In the genomic region with DNA sequence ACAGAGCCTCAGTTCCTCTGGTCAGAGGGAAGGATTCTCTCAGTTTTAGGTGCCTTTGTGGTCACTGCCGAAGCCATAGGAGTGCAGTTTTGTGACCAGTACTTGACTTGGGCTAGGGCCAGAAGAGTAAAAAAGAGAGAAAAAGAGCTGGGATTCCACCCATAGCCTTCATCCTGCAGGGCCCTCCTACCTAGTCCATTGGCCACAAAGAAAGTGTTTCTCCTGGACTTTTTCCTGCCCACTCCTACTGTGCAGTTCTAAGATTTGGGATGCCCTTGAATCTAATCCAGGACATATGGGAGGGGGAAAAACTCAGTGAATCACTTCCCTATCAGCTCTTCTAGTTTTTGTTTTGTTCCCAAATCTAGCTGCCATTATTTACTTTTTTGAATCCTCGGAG, we compare ENCODE assay signal across 20 cellular contexts.
"Had no signal": no experiment of that assay in that cellular context is flagged by ENCODE, and none has a peak within 500 bp of the region (broad histone marks: within the 10 kb centered on the region; RNA-seq: fewer than 3 reads in every experiment).

No MANE protein-coding gene starts in this region.

- H3K4me3 Mint-ChIP-seq: activated CD4-positive, alpha-beta T cell treated with anti-CD3 and anti-CD28 coated beads, Interleukin-2, amount 10 ng/mL, durations not matched to agents 7 days and 5 days had no signal

- ATAC-seq: gastrocnemius medialis, heart left ventricle, mucosa of descending colon, sciatic nerve, upper lobe of right lung had no signal

- H3K27me3 ChIP-seq: brain microvascular endothelial cell, dorsolateral prefrontal cortex, gastrocnemius medialis, heart left ventricle, ovary, upper lobe of right lung had no signal

- H3K9me3 ChIP-seq: gastrocnemius medialis, heart left ventricle, left ventricle myocardium inferior, mucosa of descending colon, ovary, upper lobe of right lung had no signal

- H3K4me2 ChIP-seq: smooth muscle cell had no signal

- H3K36me3 ChIP-seq: brain microvascular endothelial cell, gastrocnemius medialis, heart left ventricle, left ventricle myocardium inferior, ovary, upper lobe of right lung had no signal

- H3K4me3 ChIP-seq: dorsolateral prefrontal cortex, gastrocnemius medialis, heart left ventricle, left ventricle myocardium inferior, mucosa of descending colon, ovary, smooth muscle cell, upper lobe of right lung had no signal

- H3K27me3 Mint-ChIP-seq: activated CD4-positive, alpha-beta T cell treated with anti-CD3 and anti-CD28 coated beads, Interleukin-2, amount 10 ng/mL, durations not matched to agents 7 days and 5 days; naive B cell had no signal

- H3K9me3 Mint-ChIP-seq: activated CD4-positive, alpha-beta T cell treated with anti-CD3 and anti-CD28 coated beads, Interleukin-2, amount 10 ng/mL, durations not matched to agents 7 days and 5 days had no signal

- H3K27ac ChIP-seq: brain microvascular endothelial cell, dorsolateral prefrontal cortex, gastrocnemius medialis, heart left ventricle, left ventricle myocardium inferior, ovary, upper lobe of right lung had no signal

- H3K27ac Mint-ChIP-seq: activated CD4-positive, alpha-beta T cell treated with anti-CD3 and anti-CD28 coated beads, Interleukin-2, amount 10 ng/mL, durations not matched to agents 7 days and 5 days had no signal

- DNase-seq: activated CD4-positive, alpha-beta T cell treated with anti-CD3 and anti-CD28 coated beads, Interleukin-2, amount 10 ng/mL, durations not matched to agents 7 days and 5 days; activated CD8-positive, alpha-beta memory T cell treated with anti-CD3 and anti-CD28 coated beads for 24 hours; activated CD8-positive, alpha-beta memory T cell treated with anti-CD3 and anti-CD28 coated beads, Interleukin-2, amount 50 U/mL, for 48 hours; activated gamma-delta T cell treated with Interleukin-2 at 50 U/mL for 16 hours; aorta; brain microvascular endothelial cell; central memory CD4-positive, alpha-beta T cell; dorsolateral prefrontal cortex; gastrocnemius medialis; heart left ventricle; kidney glomerular epithelial cell; left ventricle myocardium inferior; mammary epithelial cell; mucosa of descending colon; naive B cell; ovary; stimulated activated CD4-positive, alpha-beta T cell treated with anti-CD3 and anti-CD28 coated beads, Interleukin-4, amount 100 ng/mL, for 1 hour; upper lobe of right lung had no signal
